Comparison of ENCODE assay signal across 8 cellular contexts in genomic region chr6:105424177-105424783, GRCh38. TPM values are rescaled to one million over a fixed set of nuclear protein-coding genes. Genes with fewer than 3 reads are reported as not detected.
A peak's percentile ranks its signal among the peaks of the same experiment; 100 is the strongest.
DNase-seq lines count a peak whose midpoint lies in the region; ATAC-seq and TF ChIP-seq lines count a peak whose summit lies in the region.

No MANE protein-coding gene starts in this region.

- TF ChIP-seq CTCF in AG10803 (conservative IDR thresholded peaks at IDR 0.05; ENCODE audit: low read length), result peak; percentile 77
- TF ChIP-seq CTCF in LNCAP (IDR thresholded peaks at IDR 0.05), result peak; percentile 77

- H3K4me1 ChIP-seq in right cardiac atrium (ENCODE audit: control insufficient read depth, insufficient read depth, low read length), result no peaks in the 10 kb centered on the region

- H3K9me3 ChIP-seq in SK-N-MC (ENCODE audit: low read depth, low read length) (no peaks in the 10 kb centered on the region), right cardiac atrium (ENCODE audit: control insufficient read depth, low read length) (no peaks in the 10 kb centered on the region)

- no peaks in the 10 kb centered on the region for H3K27me3 ChIP-seq in right cardiac atrium (ENCODE audit: control insufficient read depth, insufficient read depth)

- intact Hi-C loops in right cardiac atrium (cut with DNase I), result loop anchor here in 1 of 4 donors (5.0 kb wide), 1 partner anchor 337 kb away; no protein-coding TSS in a partner anchor

- WGBS in right cardiac atrium, result 10% methylated on average over 7 of the region's 7 CpGs

- ATAC-seq in GM18907 (IDR thresholded peaks at IDR 0.05; ENCODE audit: unreplicated experiment) (peak; percentile 72), right cardiac atrium (peak; percentile 40 to 70), GM18858 (IDR thresholded peaks at IDR 0.05; ENCODE audit: unreplicated experiment) (no peak)

- no peak overlapping the region for H3K4me3 ChIP-seq in AG10803 (ENCODE audit: low read length)
- no peak overlapping the region for H3K4me3 ChIP-seq in SK-N-MC
- no peak overlapping the region for H3K4me3 ChIP-seq in right cardiac atrium (ENCODE audit: low read length)

- H3K9ac ChIP-seq in SK-N-MC (ENCODE audit: insufficient read length), result no peak overlapping the region

- H3K27ac ChIP-seq in SK-N-MC (no peak overlapping the region), right cardiac atrium (ENCODE audit: low read length) (no peak overlapping the region)

- peak; percentile 57 for DNase-seq in AG10803 (ENCODE audit: low read depth)
- peak; percentile 47 for DNase-seq in SK-N-MC (ENCODE audit: low read depth, low spot score)
- peak; percentile 64 for DNase-seq in activated naive CD4-positive, alpha-beta T cell treated with Interleukin-2 at 50 U/mL for 16 hours
- no peak for DNase-seq in right cardiac atrium
- peak; percentile 17 to 21 for DNase-seq in stimulated activated CD4-positive, alpha-beta T cell treated with anti-CD3 and anti-CD28 coated beads, Interleukin-15, amount 100 ng/mL, for 1 hour (ENCODE audit: low read depth in 1 of 2, low spot score in 1 of 2)

- H3K36me3 ChIP-seq in SK-N-MC (ENCODE audit: insufficient read depth, low read length), result no peaks in the 10 kb centered on the region

RNA-seq across cellular contexts. Expression of gene PREP, which starts 21.4 kb away (rescaled TPM):
- 10 to 100 TPM; 23.8 to 26.8 (median 26.2) TPM for total RNA-seq in right cardiac atrium
- 19.5 TPM for polyA plus RNA-seq in right cardiac atrium

Comparison
In these comparisons a context has a peak if more than half of its experiments do, and no peak if none do; other contexts are left out.
1. DNase-seq: peak in AG10803 (single experiment), SK-N-MC (single experiment), activated naive CD4-positive, alpha-beta T cell treated with Interleukin-2 at 50 U/mL for 16 hours (single experiment) and stimulated activated CD4-positive, alpha-beta T cell treated with anti-CD3 and anti-CD28 coated beads, Interleukin-15, amount 100 ng/mL, for 1 hour (2 of 2); none in right cardiac atrium (0 of 3).